29 cellular contexts compared by ENCODE assay signal in genomic region chr6:119037264-119037663, GRCh38.
"Had no signal": no experiment of that assay in that cellular context is flagged by ENCODE, and none has a peak within 500 bp of the region (broad histone marks: within the 10 kb centered on the region; RNA-seq: fewer than 3 reads in every experiment).

No MANE protein-coding gene starts in this region.

- H3K27me3 Mint-ChIP-seq: naive B cell; stimulated activated naive B cell treated with anti-CD40 and anti-IgM and Interleukin-4, amounts not matched to agents 10 μg/mL and 1 μg/mL and 100 μg/mL, for 72 hours; stimulated activated naive CD8-positive, alpha-beta T cell treated with anti-CD3 and anti-CD28 coated beads, Interleukin-15, amount 100 ng/mL, for 72 hours had no signal

- H3K27ac Mint-ChIP-seq: naive B cell; stimulated activated naive B cell treated with anti-CD40 and anti-IgM and Interleukin-4, amounts not matched to agents 10 μg/mL and 1 μg/mL and 100 μg/mL, for 72 hours; stimulated activated naive CD8-positive, alpha-beta T cell treated with anti-CD3 and anti-CD28 coated beads, Interleukin-15, amount 100 ng/mL, for 72 hours had no signal

- DNase-seq: colonic mucosa; dermis blood vessel endothelial cell; effector CD4-positive, alpha-beta T cell; gastrocnemius medialis; heart right ventricle; hypothalamus; left cardiac atrium; left ventricle myocardium inferior; mesenchymal stem cell; midbrain; naive B cell; occipital lobe; psoas muscle; retina; spleen; stimulated activated CD4-positive, alpha-beta T cell treated with anti-CD3 and anti-CD28 coated beads, Interleukin-15, amount 100 ng/mL, for 24 hours; stimulated activated CD4-positive, alpha-beta T cell treated with anti-CD3 and anti-CD28 coated beads, Interleukin-1b, Interleukin-23, amount 100 ng/mL, for 48 hours; stimulated activated CD4-positive, alpha-beta T cell treated with anti-CD3 and anti-CD28 coated beads, Interleukin-4, amount 100 ng/mL, for 4 hours; stimulated activated naive B cell treated with anti-CD40 and anti-IgM and Interleukin-4, amounts not matched to agents 10 μg/mL and 1 μg/mL and 100 μg/mL, for 72 hours; stimulated activated naive CD8-positive, alpha-beta T cell treated with anti-CD3 and anti-CD28 coated beads, Interleukin-15, amount 100 ng/mL, for 72 hours; testis had no signal

- H3K9ac ChIP-seq: parathyroid adenoma had no signal

- H3K36me3 Mint-ChIP-seq: naive B cell; stimulated activated naive B cell treated with anti-CD40 and anti-IgM and Interleukin-4, amounts not matched to agents 10 μg/mL and 1 μg/mL and 100 μg/mL, for 72 hours had no signal

- H3K27me3 ChIP-seq: colonic mucosa, esophagus muscularis mucosa, gastrocnemius medialis, heart right ventricle, spleen, testis, tibial nerve had no signal

- H3K27ac ChIP-seq: colonic mucosa, epithelial cell of prostate, esophagus muscularis mucosa, gastrocnemius medialis, heart right ventricle, left ventricle myocardium inferior, parathyroid adenoma, psoas muscle, spleen, testis, tibial nerve had no signal

- H3K9me3 ChIP-seq: colonic mucosa, esophagus muscularis mucosa, gastrocnemius medialis, heart right ventricle, left ventricle myocardium inferior, psoas muscle, spleen, testis, tibial nerve had no signal

- H2AFZ ChIP-seq: parathyroid adenoma had no signal

- H3K4me3 Mint-ChIP-seq: naive B cell; nephron; stimulated activated naive B cell treated with anti-CD40 and anti-IgM and Interleukin-4, amounts not matched to agents 10 μg/mL and 1 μg/mL and 100 μg/mL, for 72 hours; stimulated activated naive CD8-positive, alpha-beta T cell treated with anti-CD3 and anti-CD28 coated beads, Interleukin-15, amount 100 ng/mL, for 72 hours had no signal

- ATAC-seq: gastrocnemius medialis; heart right ventricle; left cardiac atrium; psoas muscle; sciatic nerve; stimulated activated naive B cell treated with anti-CD40 and anti-IgM and Interleukin-4, amounts not matched to agents 10 μg/mL and 1 μg/mL and 100 μg/mL, for 72 hours; stimulated activated naive CD8-positive, alpha-beta T cell treated with anti-CD3 and anti-CD28 coated beads, Interleukin-15, amount 100 ng/mL, for 72 hours had no signal

- H3K4me1 ChIP-seq: colonic mucosa, gastrocnemius medialis, spleen, testis had no signal

- H3K4me1 Mint-ChIP-seq: naive B cell; stimulated activated naive B cell treated with anti-CD40 and anti-IgM and Interleukin-4, amounts not matched to agents 10 μg/mL and 1 μg/mL and 100 μg/mL, for 72 hours; stimulated activated naive CD8-positive, alpha-beta T cell treated with anti-CD3 and anti-CD28 coated beads, Interleukin-15, amount 100 ng/mL, for 72 hours had no signal

- H3K4me3 ChIP-seq: colonic mucosa, esophagus muscularis mucosa, gastrocnemius medialis, heart right ventricle, left ventricle myocardium inferior, lung, psoas muscle, spleen, testis, tibial nerve had no signal

- H3K79me2 ChIP-seq: parathyroid adenoma had no signal

- H3K9me3 Mint-ChIP-seq: naive B cell; nephron; stimulated activated naive B cell treated with anti-CD40 and anti-IgM and Interleukin-4, amounts not matched to agents 10 μg/mL and 1 μg/mL and 100 μg/mL, for 72 hours; stimulated activated naive CD8-positive, alpha-beta T cell treated with anti-CD3 and anti-CD28 coated beads, Interleukin-15, amount 100 ng/mL, for 72 hours had no signal

- H3K36me3 ChIP-seq: colonic mucosa, esophagus muscularis mucosa, gastrocnemius medialis, heart right ventricle, left ventricle myocardium inferior, spleen, tibial nerve had no signal

- FAIRE-seq: keratinocyte had no signal
